1 cellular context compared by ENCODE assay signal in the genomic region with DNA sequence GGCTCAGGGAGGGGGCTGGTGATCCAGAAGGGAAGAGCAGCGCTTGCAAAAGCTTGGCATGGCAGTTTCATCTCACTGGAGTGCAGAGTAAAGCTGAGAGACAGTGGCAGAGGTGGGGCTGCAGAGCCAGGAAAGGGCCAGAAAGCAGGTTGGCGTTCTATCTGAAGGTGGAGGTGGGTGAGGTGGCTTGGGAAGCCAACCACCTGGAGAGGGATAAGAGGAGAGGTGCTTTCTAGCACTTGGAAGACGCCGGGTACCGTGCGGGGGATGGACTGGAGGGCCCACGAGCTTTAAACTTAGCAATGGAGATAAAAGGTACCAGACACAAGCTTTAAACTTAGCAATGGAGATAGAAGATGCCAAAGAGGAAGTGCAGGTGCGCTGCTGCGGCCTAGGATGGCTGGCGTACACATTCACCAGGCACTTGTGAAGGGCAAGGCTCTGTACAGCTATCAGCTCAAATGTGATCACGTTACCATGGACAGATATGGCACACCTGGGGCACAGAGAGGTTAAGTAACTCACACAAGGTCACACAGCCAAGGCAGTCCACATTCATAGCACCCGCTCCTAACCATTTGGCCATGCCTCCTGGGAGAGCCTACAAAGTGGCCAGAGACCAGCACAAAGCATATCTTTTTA.
TF ChIP-seq lines count a peak whose summit lies in the region.

No MANE protein-coding gene starts in this region.

TF ChIP-seq in H1, 55 proteins besides CTCF, POLR2A, EP300 and RAD21:
- TF ChIP-seq, protein P1, sequence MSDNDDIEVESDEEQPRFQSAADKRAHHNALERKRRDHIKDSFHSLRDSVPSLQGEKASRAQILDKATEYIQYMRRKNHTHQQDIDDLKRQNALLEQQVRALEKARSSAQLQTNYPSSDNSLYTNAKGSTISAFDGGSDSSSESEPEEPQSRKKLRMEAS (IDR thresholded peaks at IDR 0.05): no peak
- TF ChIP-seq GTF2F1 (IDR thresholded peaks at IDR 0.05; ENCODE audit: borderline replicate concordance, low read depth, low read length) (no peak), KDM1A (IDR thresholded peaks at IDR 0.05; ENCODE audit: borderline replicate concordance, low read length) (peak; percentile 72; the same call in 1 of the 2 replicates), BCL11A (IDR thresholded peaks at IDR 0.05; ENCODE audit: low read depth in 2 of 2, low read length in 2 of 2) (no peak), EZH2 (IDR thresholded peaks at IDR 0.05; ENCODE audit: low read depth, low read length, severe bottlenecking) (no peak)
